In genomic region chr19:53824134-53824611, GRCh38 we compare ENCODE assay signal across 16 cellular contexts. TPM values are rescaled to one million over a fixed set of nuclear protein-coding genes. Genes with fewer than 3 reads are reported as not detected.
DNase-seq lines count a peak whose midpoint lies in the region; ATAC-seq, FAIRE-seq and TF ChIP-seq lines count a peak whose summit lies in the region.
"Had no signal": no experiment of that assay in that cellular context is flagged by ENCODE, and none has a peak within 500 bp of the region (broad histone marks: within the 10 kb centered on the region; RNA-seq: fewer than 3 reads in every experiment).

Gene NLRP12, minus strand, starts transcription at chr19:53824314. Its CDS starts 140 bp downstream, at chr19:53824174.

- H2BK12ac ChIP-seq in H1 (ENCODE audit: low read depth, low read length): peak within 1 kb of the TSS; percentile 52

- H3K9ac ChIP-seq in BLaER1 (0 out of 2 replicates have a peak within 1 kb of the TSS, but pooled peaks have one; percentile 12), H1 (replicated peaks in 1 of 4; ENCODE audit: extremely low read depth in 1 of 4, low read depth in 3 of 4, low read length in 3 of 4) (no peak within 1 kb of the TSS; a peak in 1 of 7 replicates)

- peak within 1 kb of the TSS; percentile 65 for H2AFZ ChIP-seq in H1 (ENCODE audit: low read length)

- CTCF ChIA-PET in H1 (lab: Charles Lee; ENCODE audit: partially characterized antibody) (interaction anchor here (1.0 to 1.6 kb wide), 4 partner anchors 10 to 50 kb away, joined by 3 to 5 read pairs (median 4); no protein-coding TSS in a partner anchor), HEK293T (lab: Yijun Ruan, JAX) (no interaction called here)

- H3K79me2 ChIP-seq in H1 (ENCODE audit: control insufficient read depth in 1 of 2, insufficient read depth in 2 of 2, low read length in 2 of 2): no peaks in the 10 kb centered on the region

- H2BK120ac ChIP-seq in H1 (replicated peaks; ENCODE audit: low read depth, low read length): peak within 1 kb of the TSS; percentile 83

- H2BK5ac ChIP-seq in H1 (ENCODE audit: low read depth, low read length): peak within 1 kb of the TSS; percentile 84

- H4K20me1 ChIP-seq in BLaER1: no peaks in the 10 kb centered on the region
- H4K20me1 ChIP-seq in H1 (replicated peaks in 1 of 2; ENCODE audit: control insufficient read depth in 1 of 2, insufficient read depth in 2 of 2, low read length in 2 of 2): no peaks in the 10 kb centered on the region

- peak within 1 kb of the TSS; percentile 76; the same call in 1 of the 2 replicates for H4K8ac ChIP-seq in H1 (ENCODE audit: extremely low read depth, insufficient read depth, low read length)

- no peaks in the 10 kb centered on the region for H3K23me2 ChIP-seq in H1 (ENCODE audit: low read depth, low read length)

- H2BK20ac ChIP-seq in H1 (ENCODE audit: low read length): peak within 1 kb of the TSS; percentile 38

- H3K79me1 ChIP-seq in H1 (ENCODE audit: low read depth, low read length): no peaks in the 10 kb centered on the region

- peak within 1 kb of the TSS; percentile 99 for H4K91ac ChIP-seq in H1 (replicated peaks; ENCODE audit: insufficient read length, low read length)

- peak within 1 kb of the TSS; percentile 53 for H3K4me2 ChIP-seq in BLaER1
- H3K4me2 ChIP-seq in H1 (ENCODE audit: insufficient read depth in 1 of 2, low read depth in 2 of 2, low read length in 2 of 2): no peak within 1 kb of the TSS; a peak in 1 of 4 replicates

- H3K56ac ChIP-seq in H1 (replicated peaks; ENCODE audit: insufficient read length, low read depth, low read length): no peak within 1 kb of the TSS

- peak within 1 kb of the TSS; percentile 96 for H3K4ac ChIP-seq in H1 (replicated peaks; ENCODE audit: insufficient read length, low read depth, low read length)

- no peaks in the 10 kb centered on the region for H3K27me3 ChIP-seq in BLaER1
- H3K27me3 ChIP-seq in H1 (replicated peaks in 1 of 4; ENCODE audit: control insufficient read depth in 3 of 4, extremely low read depth in 1 of 4, insufficient read depth in 3 of 4, low read length in 3 of 4): no peaks in the 10 kb centered on the region
- no peaks in the 10 kb centered on the region for H3K27me3 ChIP-seq in mononuclear cell (ENCODE audit: insufficient read depth, low read length)
- H3K27me3 ChIP-seq: gastrocnemius medialis had no signal

- no peaks in the 10 kb centered on the region for H3K9me3 ChIP-seq in BLaER1
- no peaks in the 10 kb centered on the region for H3K9me3 ChIP-seq in H1 (ENCODE audit: insufficient read depth in 2 of 2, low read depth in 1 of 2, low read length in 1 of 2)
- no peaks in the 10 kb centered on the region for H3K9me3 ChIP-seq in mononuclear cell (ENCODE audit: low read depth, low read length)
- H3K9me3 ChIP-seq: gastrocnemius medialis, sigmoid colon had no signal

- no peak within 1 kb of the TSS for H3K14ac ChIP-seq in H1 (ENCODE audit: insufficient read length)

- no peaks in the 10 kb centered on the region for H3K36me3 ChIP-seq in BLaER1
- H3K36me3 ChIP-seq in H1 (ENCODE audit: control insufficient read depth in 2 of 4, insufficient read depth in 4 of 4, low read length in 3 of 4): no peaks in the 10 kb centered on the region
- H3K36me3 ChIP-seq: gastrocnemius medialis, sigmoid colon had no signal

- FAIRE-seq in H1 (lab: Jason Lieb, UNC): no peak

- no peak within 1 kb of the TSS for H3K4me3 ChIP-seq in BLaER1
- H3K4me3 ChIP-seq in H1 (ENCODE audit: extremely low read depth in 1 of 4, insufficient read depth in 2 of 4, low read depth in 3 of 4, low read length in 4 of 4): no peak within 1 kb of the TSS
- H3K4me3 ChIP-seq in mononuclear cell (ENCODE audit: low read length): peak within 1 kb of the TSS; percentile 55
- H3K4me3 ChIP-seq: gastrocnemius medialis had no signal

- H4K5ac ChIP-seq in H1 (ENCODE audit: insufficient read length, low read depth, low read length): peak within 1 kb of the TSS; percentile 60

- no peak for TF ChIP-seq CTCF in H1 (IDR thresholded peaks at IDR 0.05; ENCODE audit: control extremely low read depth in 1 of 3, insufficient read depth in 1 of 3, low read depth in 1 of 3, low read length in 3 of 3)

- ATAC-seq in GM18502 (IDR thresholded peaks at IDR 0.05; ENCODE audit: poor library complexity, unreplicated experiment) (no peak), HG02588 (IDR thresholded peaks at IDR 0.05; ENCODE audit: unreplicated experiment) (no peak)

- peak within 1 kb of the TSS; percentile 53; the same call in 1 of the 2 replicates for H2AK5ac ChIP-seq in H1 (ENCODE audit: low read depth, low read length)

- peak within 1 kb of the TSS; percentile 38; the same call in 1 of the 2 replicates for H3K27ac ChIP-seq in BLaER1
- no peak within 1 kb of the TSS for H3K27ac ChIP-seq in H1 (ENCODE audit: low read depth, low read length)
- H3K27ac ChIP-seq: gastrocnemius medialis had no signal

- peaks cover 16% of the 10 kb centered on the region for H3K4me1 ChIP-seq in BLaER1
- H3K4me1 ChIP-seq in H1 (replicated peaks in 1 of 4; ENCODE audit: control insufficient read depth in 3 of 4, insufficient read depth in 4 of 4, low read length in 3 of 4): peaks cover 0 to 12% (median 1%) of the 10 kb centered on the region in 4 experiments; a peak in 4 of 7 replicates
- H3K4me1 ChIP-seq in mononuclear cell (ENCODE audit: insufficient read depth, low read length): peaks cover 69% of the 10 kb centered on the region
- H3K4me1 ChIP-seq: gastrocnemius medialis, sigmoid colon had no signal

- 86% methylated on average over 14 of the region's 14 CpGs; no CpG with 5 or more reads in 1 of the 2 experiments for WGBS in H1 (ENCODE audit: extremely low coverage in 1 of 2, insufficient coverage in 1 of 2, insufficient read length in 1 of 2, insufficient replicate concordance in 2 of 2, low coverage in 1 of 2, low lambda C conversion rate in 2 of 2, missing lambda C conversion rate in 1 of 2), 2 experiments

- peak within 1 kb of the TSS; percentile 96 for H3K18ac ChIP-seq in H1 (ENCODE audit: extremely low read depth, low read length)

- H3K23ac ChIP-seq in H1 (ENCODE audit: insufficient read length): no peak within 1 kb of the TSS

- H2BK15ac ChIP-seq in H1 (ENCODE audit: low read length): peak within 1 kb of the TSS; percentile 97; the same call in 1 of the 2 replicates

- POLR2A ChIA-PET in H1 (lab: Charles Lee; ENCODE audit: partially characterized antibody) (interaction anchor here (0.9 to 1.4 kb wide), 6 partner anchors 9 to 43 kb away, joined by 3 to 6 read pairs (median 4); partner anchors contain the start of gene MYADM), HEK293T (lab: Yijun Ruan, JAX) (no interaction called here)

- TF ChIP-seq POLR2A in H1 (IDR thresholded peaks at IDR 0.05; ENCODE audit: control extremely low read depth in 1 of 2, low read depth in 2 of 2, low read length in 2 of 2): no peak

- no peak for TF ChIP-seq EP300 in H1 (IDR thresholded peaks at IDR 0.05; ENCODE audit: borderline replicate concordance in 1 of 2, low read depth in 2 of 2, low read length in 2 of 2)

- TF ChIP-seq RAD21 in H1 (IDR thresholded peaks at IDR 0.05 in 1 of 2, conservative IDR thresholded peaks at IDR 0.05 in 1 of 2; ENCODE audit: low read depth in 2 of 2, low read length in 2 of 2): no peak

- DNase-seq in MV-4-11 (lab: John Stamatoyannopoulos, UW) (peak; percentile 100), H1 (ENCODE audit: low read depth in 1 of 2, low spot score in 2 of 2) (no peak), HEK293T (ENCODE audit: extremely low spot score) (no peak), NCI-H1417 (lab: John Stamatoyannopoulos, UW) (no peak)
- DNase-seq: ACHN; activated B cell treated with CpG ODN at 0.5 μM for 24 hours; activated T-cell treated with anti-CD3 and anti-CD28 coated beads, Interleukin-2, amount 50 U/mL, for 48 hours; effector CD8-positive, alpha-beta T cell; MM.1S; NCI-H446 treated with DMSO at 0.1 percent for 48 hours; sigmoid colon had no signal

TF ChIP-seq in H1, 55 proteins besides CTCF, POLR2A, EP300 and RAD21:
- 0 out of 2 replicates have a peak, but pooled peaks have one; percentile 6 for TF ChIP-seq CEBPB (IDR thresholded peaks at IDR 0.05; ENCODE audit: low read depth, low read length)
- no peak for TF ChIP-seq KDM1A (IDR thresholded peaks at IDR 0.05; ENCODE audit: borderline replicate concordance, low read length)
- no peak for TF ChIP-seq ATF3 (IDR thresholded peaks at IDR 0.05; ENCODE audit: insufficient read depth, low read depth, low read length)
TF ChIP-seq in H1: peak in this region for 1.

TF ChIP-seq in HEK293T, 16 proteins besides CTCF, POLR2A, EP300 and RAD21:
- TF ChIP-seq SUZ12 (IDR thresholded peaks at IDR 0.05) (no peak), L3MBTL2 (conservative IDR thresholded peaks at IDR 0.05) (no peak), FOXA1 (IDR thresholded peaks at IDR 0.05) (no peak), FOXK2 (IDR thresholded peaks at IDR 0.05) (no peak)
TF ChIP-seq in HEK293T: peak in this region for 0.

RNA-seq across cellular contexts. Expression of gene NLRP12, which starts in this region (rescaled TPM):
- 1.8 and 1.9 TPM in 2 replicates for total RNA-seq in H1 (2021; fragmentation: NEBNext Ultra II Directional; extraction: Animal tissue kit (Norgen Biotek cat#: 25700))
- 1.0 and 2.5 TPM in 2 replicates for polyA plus RNA-seq in H1 (2011; rRNA removed)
- 2.1 TPM for polyA plus RNA-seq in H1 (2011; cell fraction: cytosol; rRNA removed)
- polyA plus RNA-seq in H1 (2011; cell fraction: nucleus; rRNA removed): 2.9 TPM
- polyA plus RNA-seq in H1 (2012, experiment 1 of 2): 0.69 to 1.5 TPM (median 1.1 TPM) in 4 replicates
- 0.89 TPM for polyA plus RNA-seq in H1 (2012, experiment 2 of 2)
- 1.8 TPM for polyA plus RNA-seq in H1 (2013, experiment 1 of 2)
- polyA plus RNA-seq in H1 (2013, experiment 2 of 2): 1.7 TPM
- polyA minus RNA-seq in H1 (2011; rRNA and poly(A)+ RNA removed): 2.8 and 5.0 TPM in 2 replicates
- 2.3 TPM for polyA minus RNA-seq in H1 (2011; cell fraction: cytosol; rRNA and poly(A)+ RNA removed)
- polyA minus RNA-seq in H1 (2011; cell fraction: nucleus; rRNA and poly(A)+ RNA removed): 3.6 TPM
- total RNA-seq in mononuclear cell: 6.9 TPM
- total RNA-seq: activated B cell treated with CpG ODN at 0.5 μM for 24 hours had no signal
